21 cellular contexts compared by ENCODE assay signal in the genomic region with DNA sequence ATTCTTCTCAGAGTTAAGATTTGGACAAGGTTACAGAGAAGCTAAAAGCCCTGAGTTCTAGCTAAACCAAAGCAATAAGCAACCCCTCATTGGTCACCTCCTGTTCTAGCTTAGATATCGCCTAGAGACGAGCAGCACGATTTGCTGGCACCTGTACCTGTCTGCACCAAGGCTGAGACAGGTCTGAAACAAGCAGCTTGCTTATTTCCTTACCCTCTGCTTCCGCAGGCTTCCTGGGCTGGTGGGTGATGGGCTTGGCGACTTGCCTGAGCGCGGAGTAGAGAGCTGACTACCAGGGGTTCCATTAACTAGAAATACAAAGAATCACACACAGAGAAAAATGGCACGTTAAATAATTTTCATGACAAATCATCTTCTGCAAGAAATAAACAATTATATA.
DNase-seq lines count a peak whose midpoint lies in the region; ATAC-seq, FAIRE-seq and TF ChIP-seq lines count a peak whose summit lies in the region.
"Had no signal": no experiment of that assay in that cellular context is flagged by ENCODE, and none has a peak within 500 bp of the region (broad histone marks: within the 10 kb centered on the region; RNA-seq: fewer than 3 reads in every experiment).

No MANE protein-coding gene starts in this region.

- WGBS in endodermal cell (ENCODE audit: insufficient coverage in 1 of 2, insufficient read length in 1 of 2), 2 experiments = 60 to 66% methylated on average over 4 to 8 of the region's 8 CpGs
- 67% methylated on average over 3 of the region's 8 CpGs; no CpG with 5 or more reads in 1 of the 2 experiments for WGBS in mesodermal cell (ENCODE audit: insufficient coverage in 2 of 2), 2 experiments

- H3K9me3 Mint-ChIP-seq in GM23338 (no peaks in the 10 kb centered on the region), WTC11 (no peaks in the 10 kb centered on the region), endodermal cell (no peaks in the 10 kb centered on the region)
- H3K9me3 Mint-ChIP-seq: HFFc6 had no signal

- no peaks in the 10 kb centered on the region for H3K36me3 ChIP-seq in GM23338 (ENCODE audit: insufficient read depth)
- no peaks in the 10 kb centered on the region for H3K36me3 ChIP-seq in endodermal cell (ENCODE audit: control insufficient read depth, insufficient read depth, low read length)
- no peaks in the 10 kb centered on the region for H3K36me3 ChIP-seq in mesodermal cell (ENCODE audit: control insufficient read depth, insufficient read depth, low read length)
- H3K36me3 ChIP-seq: SJCRH30 had no signal

- no peak overlapping the region for H3K9ac ChIP-seq in endodermal cell (ENCODE audit: extremely low read depth, low read length, poor library complexity, severe bottlenecking)

- DNase-seq in GM23338 (ENCODE audit: low spot score) (no peak), WTC11 (ENCODE audit: low spot score) (no peak), endodermal cell (no peak), NCI-H774 (lab: John Stamatoyannopoulos, UW) (no peak), DMS53 treated with DMSO at 0.1 percent for 48 hours (lab: John Stamatoyannopoulos, UW; ENCODE audit: unreplicated experiment) (no peak), RCC 7860 (ENCODE audit: low spot score) (no peak)
- no peak for DNase-seq in NK-92 treated with Interleukin-12 subunit alpha and Interleukin-12 subunit beta, amount 100 ng/mL, for 24 hours (lab: John Stamatoyannopoulos, UW)
- DNase-seq: DMS 273 treated with DMSO at 0.1 percent for 48 hours, HFFc6, Karpas-422, MM.1S, NCI-H1105 treated with DMSO at 0.1 percent for 48 hours, NCI-H1694 treated with DMSO at 0.1 percent for 48 hours, NCI-H2107, NCI-H345, NCI-H526, PC-3, SJCRH30 had no signal

- H3F3A ChIP-seq in GM23338 (replicated peaks; ENCODE audit: low read depth) = peaks cover 19% of the 10 kb centered on the region

- H3K4me3 ChIP-seq in GM23338 = peak overlapping the region; percentile 42; the same call in 1 of the 2 replicates
- no peak overlapping the region for H3K4me3 ChIP-seq in endodermal cell (ENCODE audit: low read length)
- H3K4me3 ChIP-seq in mesodermal cell (ENCODE audit: extremely low read depth, insufficient read depth, low read length, poor library complexity, severe bottlenecking) = peak overlapping the region; percentile 21
- H3K4me3 ChIP-seq: A549, SJCRH30 had no signal

- peaks cover 78% of the 10 kb centered on the region for H3K4me1 Mint-ChIP-seq in GM23338
- peaks cover 80% of the 10 kb centered on the region for H3K4me1 Mint-ChIP-seq in WTC11
- peaks cover 45% of the 10 kb centered on the region for H3K4me1 Mint-ChIP-seq in endodermal cell

- H3K4me3 Mint-ChIP-seq in GM23338 (peak overlapping the region; percentile 66), WTC11 (no peak overlapping the region; the same call in 1 of the 2 replicates), endodermal cell (peak overlapping the region; percentile 57)
- H3K4me3 Mint-ChIP-seq: HFFc6 had no signal

- POLR2A ChIA-PET in WTC11 (lab: Charles Lee) = no interaction called here

- H4K20me1 ChIP-seq in GM23338 (replicated peaks; ENCODE audit: insufficient read depth) = no peaks in the 10 kb centered on the region

- peaks cover 31% of the 10 kb centered on the region for H3K79me2 ChIP-seq in GM23338 (replicated peaks; ENCODE audit: insufficient read depth)

- TF ChIP-seq CTCF in GM23338 (conservative IDR thresholded peaks at IDR 0.05; ENCODE audit: low read depth in 2 of 2) = no peak
- no peak for TF ChIP-seq CTCF in WTC11 (IDR thresholded peaks at IDR 0.05)
- TF ChIP-seq CTCF in endodermal cell (conservative IDR thresholded peaks at IDR 0.05) = no peak

- 0 out of 2 replicates have a peak, but pooled peaks cover 4% of the 10 kb centered on the region for H3K9me2 ChIP-seq in GM23338 (ENCODE audit: insufficient read depth)

- no peaks in the 10 kb centered on the region for H3K27me3 ChIP-seq in GM23338 (ENCODE audit: insufficient read depth)
- no peaks in the 10 kb centered on the region for H3K27me3 ChIP-seq in endodermal cell (ENCODE audit: control insufficient read depth, insufficient read depth, low read length, poor library complexity, severe bottlenecking)
- H3K27me3 ChIP-seq: SJCRH30 had no signal

- H2AFZ ChIP-seq in GM23338 = no peak overlapping the region

- H3K9me3 ChIP-seq in endodermal cell (ENCODE audit: control insufficient read depth, low read length) = no peaks in the 10 kb centered on the region
- no peaks in the 10 kb centered on the region for H3K9me3 ChIP-seq in mesodermal cell (ENCODE audit: control insufficient read depth, low read length)
- H3K9me3 ChIP-seq: A549, SJCRH30 had no signal

- no peak for FAIRE-seq in RCC 7860 (lab: Jason Lieb, UNC)
- FAIRE-seq: A549 had no signal

- H3K27ac ChIP-seq in GM23338 (ENCODE audit: low read depth) = no peak overlapping the region
- no peak overlapping the region for H3K27ac ChIP-seq in endodermal cell (ENCODE audit: low read depth, low read length)
- no peak overlapping the region for H3K27ac ChIP-seq in mesodermal cell (ENCODE audit: low read depth, low read length, severe bottlenecking)
- H3K27ac ChIP-seq: A549, C4-2B, SJCRH30 had no signal

- H3K36me3 Mint-ChIP-seq in GM23338 (ENCODE audit: low read depth) = peaks cover 35% of the 10 kb centered on the region
- peaks cover 14% of the 10 kb centered on the region for H3K36me3 Mint-ChIP-seq in WTC11
- H3K36me3 Mint-ChIP-seq in endodermal cell (ENCODE audit: low read depth) = peaks cover 7% of the 10 kb centered on the region

- peak overlapping the region; percentile 82; the same call in 1 of the 2 replicates for H3K27ac Mint-ChIP-seq in GM23338
- peak overlapping the region; percentile 97 for H3K27ac Mint-ChIP-seq in WTC11
- H3K27ac Mint-ChIP-seq in endodermal cell = no peak overlapping the region
- H3K27ac Mint-ChIP-seq: HFFc6 had no signal

- H3K27me3 Mint-ChIP-seq in GM23338 (ENCODE audit: insufficient read depth, low read depth, poor library complexity) (peaks cover 2% of the 10 kb centered on the region), WTC11 (ENCODE audit: low read depth) (no peaks in the 10 kb centered on the region), endodermal cell (ENCODE audit: insufficient read depth) (no peaks in the 10 kb centered on the region)

- peak overlapping the region; percentile 64 for H3K4me2 ChIP-seq in GM23338

- CTCF ChIA-PET in WTC11 (lab: Charles Lee) = interaction anchor here (0.6 to 1.6 kb wide), 3 partner anchors 36 to 123 kb away, joined by 3 to 4 read pairs (median 3); no protein-coding TSS in a partner anchor

- peaks cover 61% of the 10 kb centered on the region for H3K4me1 ChIP-seq in GM23338 (ENCODE audit: insufficient read depth)
- no peaks in the 10 kb centered on the region for H3K4me1 ChIP-seq in endodermal cell (ENCODE audit: control insufficient read depth, insufficient read depth, low read length)
- H3K4me1 ChIP-seq in mesodermal cell (ENCODE audit: control insufficient read depth, insufficient read depth, low read length, poor library complexity, severe bottlenecking) = peaks cover 44% of the 10 kb centered on the region
- H3K4me1 ChIP-seq: SJCRH30 had no signal

- ATAC-seq in GM23338 (no peak), WTC11 (no peak)
- ATAC-seq: A549, PC-3 had no signal

TF ChIP-seq in GM23338, 12 proteins besides CTCF, POLR2A, EP300 and RAD21 (continues in another document):
- TF ChIP-seq STAT1 (IDR thresholded peaks at IDR 0.05; ENCODE audit: unreplicated experiment) = no peak

TF ChIP-seq in WTC11, 78 proteins besides CTCF, POLR2A, EP300 and RAD21 (continues in another document):
- no peak for TF ChIP-seq ESRRA (CRISPR knock-in tag; IDR thresholded peaks at IDR 0.05; ENCODE audit: borderline replicate concordance)
- no peak for TF ChIP-seq PRRX2 (CRISPR knock-in tag; IDR thresholded peaks at IDR 0.05)
- TF ChIP-seq, protein P1, sequence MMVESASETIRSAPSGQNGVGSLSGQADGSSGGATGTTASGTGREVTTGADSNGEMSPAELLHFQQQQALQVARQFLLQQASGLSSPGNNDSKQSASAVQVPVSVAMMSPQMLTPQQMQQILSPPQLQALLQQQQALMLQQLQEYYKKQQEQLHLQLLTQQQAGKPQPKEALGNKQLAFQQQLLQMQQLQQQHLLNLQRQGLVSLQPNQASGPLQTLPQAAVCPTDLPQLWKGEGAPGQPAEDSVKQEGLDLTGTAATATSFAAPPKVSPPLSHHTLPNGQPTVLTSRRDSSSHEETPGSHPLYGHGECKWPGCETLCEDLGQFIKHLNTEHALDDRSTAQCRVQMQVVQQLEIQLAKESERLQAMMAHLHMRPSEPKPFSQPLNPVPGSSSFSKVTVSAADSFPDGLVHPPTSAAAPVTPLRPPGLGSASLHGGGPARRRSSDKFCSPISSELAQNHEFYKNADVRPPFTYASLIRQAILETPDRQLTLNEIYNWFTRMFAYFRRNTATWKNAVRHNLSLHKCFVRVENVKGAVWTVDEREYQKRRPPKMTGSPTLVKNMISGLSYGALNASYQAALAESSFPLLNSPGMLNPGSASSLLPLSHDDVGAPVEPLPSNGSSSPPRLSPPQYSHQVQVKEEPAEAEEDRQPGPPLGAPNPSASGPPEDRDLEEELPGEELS (CRISPR knock-in tag; IDR thresholded peaks at IDR 0.05) = no peak
- no peak for TF ChIP-seq ATF1 (CRISPR knock-in tag; IDR thresholded peaks at IDR 0.05)
